8 cellular contexts compared by ENCODE assay signal in the genomic region with DNA sequence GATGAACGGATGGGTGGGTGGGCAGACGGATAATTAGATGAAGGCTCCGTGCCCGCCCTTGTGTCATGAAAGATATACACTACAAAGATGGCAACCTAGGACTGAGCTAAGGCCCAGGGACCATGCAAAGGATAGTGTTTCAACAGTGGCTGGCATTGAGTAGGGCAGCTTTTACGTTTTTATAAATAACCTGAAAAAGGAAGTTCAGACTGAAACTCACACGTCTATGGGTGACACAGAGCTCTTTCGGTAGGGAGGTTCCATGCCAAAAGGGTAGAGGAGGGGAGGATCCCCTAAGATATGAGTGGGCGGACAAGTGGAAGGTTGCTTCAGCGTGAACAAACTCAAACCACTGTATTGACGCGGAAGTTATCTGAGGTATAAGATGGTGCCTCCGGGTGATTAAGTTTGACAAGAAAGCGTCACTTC.
DNase-seq lines count a peak whose midpoint lies in the region; ATAC-seq and TF ChIP-seq lines count a peak whose summit lies in the region.

No MANE protein-coding gene starts in this region.

- no peaks in the 10 kb centered on the region for H3K27me3 Mint-ChIP-seq in activated T-helper 17 cell treated with anti-CD3 and anti-CD28 coated beads, Interleukin-2, amount 50 U/mL, for 72 hours

- no peaks in the 10 kb centered on the region for H4K20me1 ChIP-seq in MM.1S (ENCODE audit: insufficient read depth, low read length)

- H3K79me2 ChIP-seq in MM.1S (ENCODE audit: low read length), result peaks cover 4% of the 10 kb centered on the region; the same call in 1 of the 2 replicates

- peaks cover 44% of the 10 kb centered on the region for H3F3A ChIP-seq in MM.1S (ENCODE audit: insufficient read depth, low read length)

- H3K27ac ChIP-seq in MM.1S (ENCODE audit: low read length) (peak overlapping the region; percentile 97), uterus (no peak overlapping the region), stomach (peak overlapping the region in 1 of 5 donors; percentile 12)

- H3K9me3 ChIP-seq in MM.1S (replicated peaks; ENCODE audit: insufficient read depth, low read length) (no peaks in the 10 kb centered on the region), uterus (no peaks in the 10 kb centered on the region), stomach (no peaks in the 10 kb centered on the region)

- H3K27ac Mint-ChIP-seq in activated T-helper 17 cell treated with anti-CD3 and anti-CD28 coated beads, Interleukin-2, amount 50 U/mL, for 72 hours, result no peak overlapping the region

- H3K4me2 ChIP-seq in MM.1S (ENCODE audit: low read depth, low read length), result peak overlapping the region; percentile 62

- H3K27me3 ChIP-seq in MM.1S (replicated peaks; ENCODE audit: insufficient read depth, low read length) (no peaks in the 10 kb centered on the region), uterus (no peaks in the 10 kb centered on the region), stomach (peaks cover 0 to 5% (median 0%) of the 10 kb centered on the region in 3 donors)

- POLR2A ChIA-PET in GM10248 (lab: Yijun Ruan, JAX), result interaction anchor here (1.3 to 1.5 kb wide), 2 partner anchors 13 to 316 kb away, joined by 4 to 5 read pairs; a partner anchor contains a TSS

- peaks cover 72% of the 10 kb centered on the region for H3K4me1 ChIP-seq in MM.1S (ENCODE audit: low read length)
- H3K4me1 ChIP-seq in uterus, result no peaks in the 10 kb centered on the region
- peaks cover 0 to 28% (median 6%) of the 10 kb centered on the region in 4 donors for H3K4me1 ChIP-seq in stomach

- 75 to 82% (median 79%) methylated on average over 13 of the region's 13 CpGs for WGBS in stomach, 5 donors

- H3K36me3 ChIP-seq in MM.1S (replicated peaks; ENCODE audit: insufficient read depth, low read length), result no peaks in the 10 kb centered on the region
- no peaks in the 10 kb centered on the region for H3K36me3 ChIP-seq in uterus
- no peaks in the 10 kb centered on the region for H3K36me3 ChIP-seq in stomach

- H3K4me3 Mint-ChIP-seq in activated T-helper 17 cell treated with anti-CD3 and anti-CD28 coated beads, Interleukin-2, amount 50 U/mL, for 72 hours, result no peak overlapping the region

- intact Hi-C loops in uterus (cut with DNase I; ENCODE audit: low total_unique reads), result no loop called here
- intact Hi-C loops in stomach (cut with DNase I; ENCODE audit: low total_unique reads), result no loop called here

- CTCF ChIA-PET in GM10248 (lab: Yijun Ruan, JAX), result interaction anchor here (1.1 to 5.7 kb wide), 13 partner anchors 10 to 834 kb away, joined by 3 to 55 read pairs (median 4); no protein-coding TSS in a partner anchor

- TF ChIP-seq EP300 in stomach (IDR thresholded peaks at IDR 0.05), result no peak

- no peaks in the 10 kb centered on the region for H3K9me2 ChIP-seq in MM.1S (replicated peaks; ENCODE audit: insufficient read depth, low read length)

- H3K9ac ChIP-seq in MM.1S (ENCODE audit: low read length), result peak overlapping the region; percentile 55

- no peaks in the 10 kb centered on the region for H3K36me3 Mint-ChIP-seq in activated T-helper 17 cell treated with anti-CD3 and anti-CD28 coated beads, Interleukin-2, amount 50 U/mL, for 72 hours (ENCODE audit: low read depth)

- no peaks in the 10 kb centered on the region for H3K9me3 Mint-ChIP-seq in activated T-helper 17 cell treated with anti-CD3 and anti-CD28 coated beads, Interleukin-2, amount 50 U/mL, for 72 hours

- DNase-seq in GM10248 (ENCODE audit: extremely low spot score), result peak; percentile 84
- DNase-seq in MM.1S, result peak; percentile 85
- DNase-seq in stimulated activated CD8-positive, alpha-beta memory T cell treated with anti-CD3 and anti-CD28 coated beads, Interleukin-4, amount 100 ng/mL, for 24 hours (ENCODE audit: low read depth), result peak; percentile 26
- DNase-seq in GOT3 (lab: John Stamatoyannopoulos, UW), result no peak
- DNase-seq in uterus, result no peak
- DNase-seq in stomach, result no peak

- peak overlapping the region; percentile 48 for H2AFZ ChIP-seq in MM.1S (ENCODE audit: low read length)

- no peak for TF ChIP-seq POLR2A in uterus (IDR thresholded peaks at IDR 0.05)
- TF ChIP-seq POLR2A in stomach (IDR thresholded peaks at IDR 0.05), result no peak

- ATAC-seq in GM21576 (IDR thresholded peaks at IDR 0.05; ENCODE audit: unreplicated experiment), result peak; percentile 67
- ATAC-seq in activated T-helper 17 cell treated with anti-CD3 and anti-CD28 coated beads, Interleukin-2, amount 50 U/mL, for 72 hours (replicated peaks), result peak; percentile 75

- no peak overlapping the region for H3K4me3 ChIP-seq in MM.1S (ENCODE audit: low read length)
- H3K4me3 ChIP-seq in uterus, result no peak overlapping the region
- H3K4me3 ChIP-seq in stomach, result no peak overlapping the region

- TF ChIP-seq CTCF in GM10248 (IDR thresholded peaks at IDR 0.05; ENCODE audit: control extremely low read depth, extremely low read depth, low read depth, missing control alignments) (no peak), MM.1S (IDR thresholded peaks at IDR 0.05; ENCODE audit: low read length) (no peak), uterus (IDR thresholded peaks at IDR 0.05) (no peak), stomach (IDR thresholded peaks at IDR 0.05) (no peak)

- peaks cover 24% of the 10 kb centered on the region for H3K4me1 Mint-ChIP-seq in activated T-helper 17 cell treated with anti-CD3 and anti-CD28 coated beads, Interleukin-2, amount 50 U/mL, for 72 hours

Comparison
In these comparisons a context has a peak if more than half of its experiments do, and no peak if none do; other contexts are left out.
1. DNase-seq: peak in GM10248 (single experiment), MM.1S (single experiment) and stimulated activated CD8-positive, alpha-beta memory T cell treated with anti-CD3 and anti-CD28 coated beads, Interleukin-4, amount 100 ng/mL, for 24 hours (single experiment); none in GOT3 (single experiment), uterus (0 of 2) and stomach (single experiment).